8 cellular contexts compared by ENCODE assay signal in genomic region chr4:153468587-153468986, GRCh38. TPM values are rescaled to one million over a fixed set of nuclear protein-coding genes. Genes with fewer than 3 reads are reported as not detected.
A peak's percentile ranks its signal among the peaks of the same experiment; 100 is the strongest.
DNase-seq lines count a peak whose midpoint lies in the region; ATAC-seq and TF ChIP-seq lines count a peak whose summit lies in the region.

No MANE protein-coding gene starts in this region.

- peaks cover 28% of the 10 kb centered on the region for H4K20me1 ChIP-seq in neural progenitor cell (ENCODE audit: low read depth)

- no peak for TF ChIP-seq CTCF in CD8-positive, alpha-beta T cell (IDR thresholded peaks at IDR 0.05)
- no peak for TF ChIP-seq CTCF in glutamatergic neuron (IDR thresholded peaks at IDR 0.05; ENCODE audit: partially characterized antibody, unreplicated experiment)
- TF ChIP-seq CTCF in neural progenitor cell (IDR thresholded peaks at IDR 0.05) = no peak

- intact Hi-C loops in CD8-positive, alpha-beta T cell (cut with DNase I, micrococcal nuclease) = loop anchor here (1.0 to 10.0 kb wide), 4 partner anchors 36 to 354 kb away; no protein-coding TSS in a partner anchor

- H2AFZ ChIP-seq in neural progenitor cell (replicated peaks) = no peak overlapping the region

- peak overlapping the region; percentile 94 for H3K4me3 ChIP-seq in CD8-positive, alpha-beta T cell (ENCODE audit: low read depth, low read length)
- H3K4me3 ChIP-seq in neural progenitor cell = no peak overlapping the region

- H3K4me3 Mint-ChIP-seq in CD8-positive, alpha-beta T cell = peak overlapping the region; percentile 95
- peak overlapping the region; percentile 93 for H3K4me3 Mint-ChIP-seq in glutamatergic neuron (ENCODE audit: unreplicated experiment)
- no peak overlapping the region for H3K4me3 Mint-ChIP-seq in neural progenitor cell

- peak in 2 of 7 experiments; percentile 26 to 44 for DNase-seq in CD8-positive, alpha-beta T cell
- DNase-seq in NCI-H526 treated with DMSO at 0.1 percent for 48 hours (lab: John Stamatoyannopoulos, UW) (peak; percentile 94), glutamatergic neuron (no peak), neural progenitor cell (ENCODE audit: low spot score) (no peak), mucosa of gallbladder (ENCODE audit: low spot score) (no peak), NOMO-1 treated with DMSO at 0.1 percent for 48 hours (lab: John Stamatoyannopoulos, UW; ENCODE audit: unreplicated experiment) (no peak), inferior parietal cortex (ENCODE audit: extremely low spot score) (no peak)

- H3K27me3 Mint-ChIP-seq in CD8-positive, alpha-beta T cell (ENCODE audit: low read depth) = no peaks in the 10 kb centered on the region
- H3K27me3 Mint-ChIP-seq in glutamatergic neuron (ENCODE audit: unreplicated experiment) = peaks cover 5% of the 10 kb centered on the region
- peaks cover 13% of the 10 kb centered on the region for H3K27me3 Mint-ChIP-seq in neural progenitor cell (ENCODE audit: insufficient read depth, low read depth)

- POLR2A ChIA-PET in CD8-positive, alpha-beta T cell (lab: Charles Lee) = interaction anchor here (0.6 to 2.5 kb wide), 9 partner anchors 8 to 105 kb away, joined by 3 to 8 read pairs (median 4); no protein-coding TSS in a partner anchor

- H3K27ac ChIP-seq in CD8-positive, alpha-beta T cell (ENCODE audit: low read depth, low read length) = peak overlapping the region; percentile 76
- H3K27ac ChIP-seq in neural progenitor cell = no peak overlapping the region

- H3K79me2 ChIP-seq in neural progenitor cell (ENCODE audit: low read depth) = peaks cover 42% of the 10 kb centered on the region

- H3F3A ChIP-seq in neural progenitor cell (ENCODE audit: low read depth) = peaks cover 20% of the 10 kb centered on the region

- H3K9me3 ChIP-seq in CD8-positive, alpha-beta T cell (ENCODE audit: low read length) = no peaks in the 10 kb centered on the region
- H3K9me3 ChIP-seq in neural progenitor cell (ENCODE audit: low read depth) = no peaks in the 10 kb centered on the region

- CTCF ChIA-PET in CD8-positive, alpha-beta T cell (lab: Charles Lee) = interaction anchor here (0.9 to 4.3 kb wide), 16 partner anchors 14 to 125 kb away, joined by 3 to 36 read pairs (median 4); partner anchors contain the start of gene MND1

- H3K27ac Mint-ChIP-seq in CD8-positive, alpha-beta T cell = peak overlapping the region; percentile 96
- no peak overlapping the region for H3K27ac Mint-ChIP-seq in glutamatergic neuron (ENCODE audit: unreplicated experiment)
- no peak overlapping the region for H3K27ac Mint-ChIP-seq in neural progenitor cell

- peaks cover 65% of the 10 kb centered on the region for H3K4me1 Mint-ChIP-seq in CD8-positive, alpha-beta T cell (ENCODE audit: low read depth)
- peaks cover 20% of the 10 kb centered on the region for H3K4me1 Mint-ChIP-seq in glutamatergic neuron (ENCODE audit: low read depth, unreplicated experiment)
- H3K4me1 Mint-ChIP-seq in neural progenitor cell = peaks cover 38% of the 10 kb centered on the region

- H3K9me3 Mint-ChIP-seq in CD8-positive, alpha-beta T cell = no peaks in the 10 kb centered on the region
- peaks cover 10% of the 10 kb centered on the region for H3K9me3 Mint-ChIP-seq in glutamatergic neuron (ENCODE audit: unreplicated experiment)
- H3K9me3 Mint-ChIP-seq in neural progenitor cell = no peaks in the 10 kb centered on the region

- no peak overlapping the region for H3K4me2 ChIP-seq in neural progenitor cell

- peaks cover 60% of the 10 kb centered on the region for H3K4me1 ChIP-seq in CD8-positive, alpha-beta T cell (ENCODE audit: insufficient read depth, low read length)
- H3K4me1 ChIP-seq in neural progenitor cell = peaks cover 16% of the 10 kb centered on the region

- H3K36me3 ChIP-seq in CD8-positive, alpha-beta T cell (ENCODE audit: insufficient read depth, low read length) = peaks cover 7% of the 10 kb centered on the region
- no peaks in the 10 kb centered on the region for H3K36me3 ChIP-seq in neural progenitor cell

- H3K36me3 Mint-ChIP-seq in CD8-positive, alpha-beta T cell = peaks cover 45% of the 10 kb centered on the region
- H3K36me3 Mint-ChIP-seq in glutamatergic neuron (ENCODE audit: unreplicated experiment) = no peaks in the 10 kb centered on the region
- peaks cover 3% of the 10 kb centered on the region for H3K36me3 Mint-ChIP-seq in neural progenitor cell

- H3K27me3 ChIP-seq in CD8-positive, alpha-beta T cell (ENCODE audit: insufficient read depth, low read length) = no peaks in the 10 kb centered on the region
- H3K27me3 ChIP-seq in neural progenitor cell = peaks cover 21% of the 10 kb centered on the region

- ATAC-seq in CD8-positive, alpha-beta T cell = peak; percentile 7
- ATAC-seq in GM21515 (IDR thresholded peaks at IDR 0.05; ENCODE audit: unreplicated experiment) = peak; percentile 13

- H3K9ac ChIP-seq in neural progenitor cell = no peak overlapping the region

RNA-seq across cellular contexts. Expression of gene TMEM131L, which starts 2.4 kb away (rescaled TPM):
- 10 to 100 TPM; 80.8 to 83.1 TPM for total RNA-seq in CD8-positive, alpha-beta T cell
- 60.2 TPM for total RNA-seq in glutamatergic neuron (ENCODE audit: unreplicated experiment)
- 13.7 and 14.8 TPM in 2 replicates for total RNA-seq in neural progenitor cell (ENCODE audit: low replicate concordance)
- total RNA-seq in mucosa of gallbladder = 11.7 TPM
